Comparison of ENCODE assay signal across 8 cellular contexts in the genomic region with DNA sequence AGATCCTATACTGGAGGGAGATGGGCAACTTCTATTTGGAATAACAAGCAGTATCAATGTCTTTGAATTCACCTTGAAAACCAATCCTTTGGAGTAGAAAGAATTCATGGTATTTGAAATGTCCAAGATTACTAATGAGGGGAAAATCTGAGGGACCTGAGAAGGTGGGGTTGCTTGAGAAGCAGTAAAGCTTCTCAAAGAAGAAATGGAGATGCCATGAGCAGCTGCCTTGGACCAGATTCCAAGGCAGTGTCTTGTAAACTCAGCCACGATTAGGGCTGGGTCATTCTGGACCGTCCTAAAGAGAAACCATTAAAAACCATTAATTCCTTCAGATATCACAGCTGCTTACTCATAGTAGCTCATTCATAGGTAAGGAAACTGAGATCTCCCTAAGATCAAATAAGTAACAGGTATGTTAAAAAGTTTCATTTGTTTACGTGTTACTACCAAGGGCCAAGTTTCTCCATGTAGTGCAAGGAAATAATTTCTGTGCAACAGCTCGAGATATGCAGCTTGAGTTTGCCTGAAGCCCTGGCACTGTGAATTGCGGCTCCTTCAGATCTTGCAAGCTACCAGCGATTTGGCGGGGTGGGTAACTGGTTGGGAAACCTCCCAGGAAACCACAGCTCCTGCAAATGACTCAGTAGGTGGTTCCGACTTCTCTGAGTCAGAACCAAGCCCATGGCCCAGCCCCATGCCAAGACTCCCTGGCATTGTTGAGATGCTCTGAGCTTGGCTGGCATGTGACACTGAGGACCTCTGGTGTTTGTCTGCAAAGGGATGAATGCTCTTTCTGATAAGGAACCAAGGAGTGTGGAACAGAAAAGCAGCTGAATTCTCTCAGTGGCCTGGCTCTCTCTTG.
DNase-seq lines count a peak whose midpoint lies in the region; ATAC-seq, FAIRE-seq and TF ChIP-seq lines count a peak whose summit lies in the region.

No MANE protein-coding gene starts in this region.

- POLR2A ChIA-PET in GM12878 (lab: Charles Lee), result interaction anchor here (0.6 kb wide), 1 partner anchor 543 kb away, joined by 3 read pairs; no protein-coding TSS in a partner anchor

- H3F3A ChIP-seq in neural progenitor cell (ENCODE audit: low read depth), result peaks cover 20% of the 10 kb centered on the region

- no peaks in the 10 kb centered on the region for H3K9me3 Mint-ChIP-seq in T-helper 2 cell treated with Interferon-gamma antibody and Interleukin-4, amounts not matched to agents 5 μg/mL and 100 μg/mL, for 36 hours
- H3K9me3 Mint-ChIP-seq in neural progenitor cell, result no peaks in the 10 kb centered on the region

- TF ChIP-seq CTCF in GM12878 (IDR thresholded peaks at IDR 0.05 in 2 of 3, conservative IDR thresholded peaks at IDR 0.05 in 1 of 3; ENCODE audit: control insufficient read depth in 2 of 3, extremely low read depth in 1 of 3, insufficient read depth in 1 of 3, low read depth in 3 of 3, low read length in 3 of 3) (peak; percentile 25 to 44 (median 34); a peak in 5 of 6 replicates), neural progenitor cell (IDR thresholded peaks at IDR 0.05) (peak; percentile 19)

- WGBS in GM12878 (ENCODE audit: insufficient coverage, insufficient replicate concordance, low lambda C conversion rate, missing lambda C conversion rate), result under 1% methylated on average over 8 of the region's 8 CpGs

- no peaks in the 10 kb centered on the region for H3K4me1 Mint-ChIP-seq in T-helper 2 cell treated with Interferon-gamma antibody and Interleukin-4, amounts not matched to agents 5 μg/mL and 100 μg/mL, for 36 hours (ENCODE audit: low read depth)
- peaks cover 16% of the 10 kb centered on the region for H3K4me1 Mint-ChIP-seq in neural progenitor cell

- ATAC-seq in GM12878 (peak; percentile 66), GM21367 (IDR thresholded peaks at IDR 0.05; ENCODE audit: unreplicated experiment) (no peak), GM19324 (IDR thresholded peaks at IDR 0.05; ENCODE audit: low FRiP score, unreplicated experiment) (no peak)

- H3K27ac ChIP-seq in GM12878 (ENCODE audit: control insufficient read depth, insufficient read depth) (no peak overlapping the region), neural progenitor cell (no peak overlapping the region)

- no peak overlapping the region for H3K27ac Mint-ChIP-seq in T-helper 2 cell treated with Interferon-gamma antibody and Interleukin-4, amounts not matched to agents 5 μg/mL and 100 μg/mL, for 36 hours
- no peak overlapping the region for H3K27ac Mint-ChIP-seq in neural progenitor cell

- in situ Hi-C loops in G401 (cut with HindIII; ENCODE audit: low sequenced_read_pairs), result no loop called here
- in situ Hi-C loops in GM12878 (cut with MboI), result no loop called here

- no peaks in the 10 kb centered on the region for H3K4me1 ChIP-seq in GM12878 (ENCODE audit: control insufficient read depth, insufficient read depth, low read length)
- peaks cover 21% of the 10 kb centered on the region for H3K4me1 ChIP-seq in neural progenitor cell

- H3K9ac ChIP-seq in GM12878 (ENCODE audit: control insufficient read depth, insufficient read depth, low read length) (no peak overlapping the region), neural progenitor cell (no peak overlapping the region)

- H3K9me3 ChIP-seq in GM12878 (replicated peaks; ENCODE audit: control insufficient read depth, insufficient read depth, low read length) (no peaks in the 10 kb centered on the region), neural progenitor cell (ENCODE audit: low read depth) (no peaks in the 10 kb centered on the region)

- SMC1A ChIA-PET in GM12878 (lab: Charles Lee; ENCODE audit: uncharacterized antibody, unreplicated experiment), result interaction anchor here (0.5 to 2.0 kb wide), 11 partner anchors 10 to 1315 kb away, joined by 3 to 15 read pairs (median 4); no protein-coding TSS in a partner anchor

- H3K27me3 ChIP-seq in GM12878 (replicated peaks in 1 of 2; ENCODE audit: control insufficient read depth in 2 of 2, insufficient read depth in 2 of 2, low read length in 1 of 2) (peaks cover 0 to 4% of the 10 kb centered on the region in 2 experiments; a peak in 2 of 4 replicates), neural progenitor cell (peaks cover 29% of the 10 kb centered on the region)

- DNase-seq in G401 (ENCODE audit: low spot score), result peak; percentile 90
- DNase-seq in T-helper 2 cell treated with Interferon-gamma antibody and Interleukin-4, amounts not matched to agents 5 μg/mL and 100 μg/mL, for 36 hours (ENCODE audit: low spot score), result peak; percentile 30
- DNase-seq in GM12878 (ENCODE audit: low read depth, low spot score), result no peak
- no peak for DNase-seq in neural progenitor cell (ENCODE audit: low spot score)
- DNase-seq in NCI-H446 (lab: John Stamatoyannopoulos, UW), result no peak
- DNase-seq in hepatic stellate cell (ENCODE audit: low spot score), result no peak

- RAD21 ChIA-PET in GM12878 (lab: Charles Lee; ENCODE audit: unreplicated experiment), result interaction anchor here (0.8 to 2.0 kb wide), 8 partner anchors 15 to 901 kb away, joined by 3 to 9 read pairs (median 5); no protein-coding TSS in a partner anchor

- TF ChIP-seq RAD21 in GM12878 (IDR thresholded peaks at IDR 0.05; ENCODE audit: insufficient read depth, low read depth, low read length), result peak; percentile 72

- H2AFZ ChIP-seq in GM12878 (ENCODE audit: control insufficient read depth, low read depth, low read length) (no peak overlapping the region), neural progenitor cell (replicated peaks) (no peak overlapping the region)

- H3K36me3 Mint-ChIP-seq in T-helper 2 cell treated with Interferon-gamma antibody and Interleukin-4, amounts not matched to agents 5 μg/mL and 100 μg/mL, for 36 hours (ENCODE audit: low read depth), result no peaks in the 10 kb centered on the region
- H3K36me3 Mint-ChIP-seq in neural progenitor cell, result no peaks in the 10 kb centered on the region

- CTCF ChIA-PET in GM12878 (lab: Yijun Ruan, JAX), result interaction anchor here (0.7 to 2.0 kb wide), 15 partner anchors 15 to 602 kb away, joined by 3 to 11 read pairs (median 4); no protein-coding TSS in a partner anchor

- no peak overlapping the region for H3K4me2 ChIP-seq in GM12878 (ENCODE audit: control insufficient read depth, insufficient read depth)
- H3K4me2 ChIP-seq in neural progenitor cell, result no peak overlapping the region

- H4K20me1 ChIP-seq in GM12878 (ENCODE audit: control insufficient read depth, insufficient read depth) (no peaks in the 10 kb centered on the region), neural progenitor cell (ENCODE audit: low read depth) (peaks cover 16% of the 10 kb centered on the region)

- no peaks in the 10 kb centered on the region for H3K79me2 ChIP-seq in GM12878 (ENCODE audit: control insufficient read depth, insufficient read depth, low read length)
- no peaks in the 10 kb centered on the region for H3K79me2 ChIP-seq in neural progenitor cell (ENCODE audit: low read depth)

- H3K4me3 ChIP-seq in GM12878, result no peak overlapping the region
- H3K4me3 ChIP-seq in neural progenitor cell, result no peak overlapping the region

- no TSS peak for BruUV-seq in GM12878 (replicated peaks; lab: Mats Ljungman, UMichigan)

- intact Hi-C loops in GM12878 (cut with micrococcal nuclease; ENCODE audit: unreplicated experiment), result no loop called here

- no peak for FAIRE-seq in GM12878 (lab: Jason Lieb, UNC)

- no peak overlapping the region for H3K4me3 Mint-ChIP-seq in T-helper 2 cell treated with Interferon-gamma antibody and Interleukin-4, amounts not matched to agents 5 μg/mL and 100 μg/mL, for 36 hours
- H3K4me3 Mint-ChIP-seq in neural progenitor cell, result no peak overlapping the region

- TF ChIP-seq POLR2A in GM12878 (IDR thresholded peaks at IDR 0.05; ENCODE audit: low read depth, low read length), result no peak

- H3K27me3 Mint-ChIP-seq in T-helper 2 cell treated with Interferon-gamma antibody and Interleukin-4, amounts not matched to agents 5 μg/mL and 100 μg/mL, for 36 hours (ENCODE audit: low read depth), result peaks cover 39% of the 10 kb centered on the region
- H3K27me3 Mint-ChIP-seq in neural progenitor cell (ENCODE audit: insufficient read depth, low read depth), result no peaks in the 10 kb centered on the region

- no peak for TF ChIP-seq EP300 in GM12878 (IDR thresholded peaks at IDR 0.05; ENCODE audit: borderline replicate concordance in 1 of 2, control insufficient read depth in 1 of 2, low read depth in 2 of 2, low read length in 2 of 2)

- H3K36me3 ChIP-seq in GM12878 (ENCODE audit: control insufficient read depth in 2 of 2, insufficient read depth in 2 of 2, low read length in 1 of 2) (no peaks in the 10 kb centered on the region), neural progenitor cell (no peaks in the 10 kb centered on the region)

TF ChIP-seq in GM12878, 131 proteins besides CTCF, POLR2A, EP300 and RAD21:
- TF ChIP-seq SP1 (IDR thresholded peaks at IDR 0.05; ENCODE audit: low read depth, low read length) (no peak), IKZF2 (IDR thresholded peaks at IDR 0.05) (no peak), CBX5 (IDR thresholded peaks at IDR 0.05; ENCODE audit: low read depth) (no peak), SMC3 (IDR thresholded peaks at IDR 0.05; ENCODE audit: borderline replicate concordance, low read length) (peak; percentile 43; the same call in 1 of the 2 replicates), HCFC1 (IDR thresholded peaks at IDR 0.05; ENCODE audit: low read length) (no peak), CBFB (IDR thresholded peaks at IDR 0.05; ENCODE audit: low read depth) (no peak), MTA3 (IDR thresholded peaks at IDR 0.05; ENCODE audit: borderline replicate concordance, low read length) (no peak), CBX3 (IDR thresholded peaks at IDR 0.05; ENCODE audit: borderline replicate concordance, low read depth) (no peak)
TF ChIP-seq in GM12878: peak in this region for 1.

Comparison
In these comparisons a context has a peak if more than half of its experiments do, and no peak if none do; other contexts are left out.
1. DNase-seq: peak in G401 (single experiment) and T-helper 2 cell treated with Interferon-gamma antibody and Interleukin-4, amounts not matched to agents 5 μg/mL and 100 μg/mL, for 36 hours (single experiment); none in GM12878 (single experiment), neural progenitor cell (single experiment), NCI-H446 (0 of 2) and hepatic stellate cell (single experiment).